8 cellular contexts compared by ENCODE assay signal in genomic region chr3:121995190-121996137, GRCh38. TPM values are rescaled to one million over a fixed set of nuclear protein-coding genes. Genes with fewer than 3 reads are reported as not detected.
A peak's percentile ranks its signal among the peaks of the same experiment; 100 is the strongest.
DNase-seq lines count a peak whose midpoint lies in the region; ATAC-seq and TF ChIP-seq lines count a peak whose summit lies in the region.

No MANE protein-coding gene starts in this region.

- H3K4me3 ChIP-seq in GM06990 (replicated peaks; ENCODE audit: low read depth, low read length) (no peak overlapping the region), OCI-LY1 (ENCODE audit: low read depth, low read length, poor library complexity, severe bottlenecking) (no peak overlapping the region), astrocyte of the spinal cord (ENCODE audit: low read depth, low read length) (no peak overlapping the region)

- peak overlapping the region; percentile 11; the same call in 1 of the 2 replicates for H3K4me2 ChIP-seq in OCI-LY1 (ENCODE audit: low read length)

- H3K27me3 ChIP-seq in GM06990 (replicated peaks; ENCODE audit: control insufficient read depth, insufficient read depth, low read length) (no peaks in the 10 kb centered on the region), OCI-LY1 (ENCODE audit: insufficient read depth, low read length) (no peaks in the 10 kb centered on the region)

- H3K9me3 Mint-ChIP-seq in immature natural killer cell = no peaks in the 10 kb centered on the region

- H3K27me3 Mint-ChIP-seq in immature natural killer cell (ENCODE audit: low read depth in 3 of 3) = peaks cover 0 to 4% (median 3%) of the 10 kb centered on the region in 3 donors

- TF ChIP-seq CTCF in GM06990 (IDR thresholded peaks at IDR 0.05; ENCODE audit: insufficient read depth, low read length, poor library complexity, severe bottlenecking) (peak; percentile 70), OCI-LY1 (IDR thresholded peaks at IDR 0.05; ENCODE audit: low read length) (peak; percentile 89), astrocyte of the spinal cord (IDR thresholded peaks at IDR 0.05; ENCODE audit: low read depth, low read length) (peak; percentile 50)

- peaks cover 0 to 13% of the 10 kb centered on the region in 2 donors for H3K4me1 Mint-ChIP-seq in immature natural killer cell

- no peaks in the 10 kb centered on the region for H3K36me3 Mint-ChIP-seq in immature natural killer cell

- no peak overlapping the region for H2AFZ ChIP-seq in OCI-LY1 (ENCODE audit: low read length)

- peak overlapping the region; percentile 2; the same call in 1 of the 2 replicates for H3K9ac ChIP-seq in OCI-LY1 (ENCODE audit: low read length)

- in situ Hi-C loops in astrocyte of the spinal cord (cut with HindIII; ENCODE audit: low sequenced_read_pairs) = no loop called here

- H3K79me2 ChIP-seq in OCI-LY1 (ENCODE audit: insufficient read depth, low read length) = no peaks in the 10 kb centered on the region

- H3K36me3 ChIP-seq in GM06990 (ENCODE audit: control insufficient read depth, insufficient read depth, low read length) (peaks cover 18% of the 10 kb centered on the region), OCI-LY1 (ENCODE audit: insufficient read depth, low read length) (peaks cover 6% of the 10 kb centered on the region; the same call in 1 of the 2 replicates)

- peaks cover 78% of the 10 kb centered on the region for H3K4me1 ChIP-seq in OCI-LY1 (ENCODE audit: insufficient read depth, low read length, severe bottlenecking)

- DNase-seq in AG08395 (ENCODE audit: low spot score) = peak; percentile 62
- DNase-seq in GM06990 (ENCODE audit: extremely low read depth, insufficient read length) = peak; percentile 60
- peak; percentile 74 for DNase-seq in astrocyte of the spinal cord (ENCODE audit: low read depth, low spot score)
- DNase-seq in immature natural killer cell = peak in 2 of 3 donors; percentile 3 to 9
- peak; percentile 12 for DNase-seq in stimulated activated CD4-positive, alpha-beta T cell treated with anti-CD3 and anti-CD28 coated beads, Interleukin-4, amount 100 ng/mL, for 24 hours

- H3K9me3 ChIP-seq in OCI-LY1 (ENCODE audit: low read length) = no peaks in the 10 kb centered on the region

- H3K9me2 ChIP-seq in OCI-LY1 (ENCODE audit: low read depth, low read length) = no peaks in the 10 kb centered on the region

- ATAC-seq in HG03354 (IDR thresholded peaks at IDR 0.05; ENCODE audit: poor library complexity, severe bottlenecking, unreplicated experiment) = peak; percentile 39
- ATAC-seq in GM19467 (IDR thresholded peaks at IDR 0.05; ENCODE audit: unreplicated experiment) = no peak

- no peak overlapping the region for H3K4me3 Mint-ChIP-seq in immature natural killer cell

- no peaks in the 10 kb centered on the region for H4K20me1 ChIP-seq in OCI-LY1 (ENCODE audit: insufficient read depth, low read length)

- no peaks in the 10 kb centered on the region for H3F3A ChIP-seq in OCI-LY1 (ENCODE audit: insufficient read depth, low read length)

- peak overlapping the region in 1 of 6 donors; percentile 49 for H3K27ac Mint-ChIP-seq in immature natural killer cell

- H3K27ac ChIP-seq in OCI-LY1 (ENCODE audit: low read depth, low read length, poor library complexity, severe bottlenecking) = peak overlapping the region; percentile 95

RNA-seq across cellular contexts. Expression of gene ILDR1, which starts 26.6 kb away (rescaled TPM):
- polyA plus RNA-seq in immature natural killer cell = not detected

RNA-seq across cellular contexts. Expression of gene CD86, which starts 59.7 kb away (rescaled TPM):
- 1 to 10 TPM; 1.1 to 7.4 (median 6.2) TPM for polyA plus RNA-seq in immature natural killer cell

Comparison
In these comparisons a context has a peak if more than half of its experiments do, and no peak if none do; other contexts are left out.
1. DNase-seq: peak in every context shown above with its lines; median percentile 74 in astrocyte of the spinal cord; 62 in AG08395; 60 in GM06990; 12 in stimulated activated CD4-positive, alpha-beta T cell treated with anti-CD3 and anti-CD28 coated beads, Interleukin-4, amount 100 ng/mL, for 24 hours; 6 in immature natural killer cell.